ENCODE assay signal across 16 cellular contexts in genomic region chr11:62976109-62976508, GRCh38. TPM values are rescaled to one million over a fixed set of nuclear protein-coding genes. Genes with fewer than 3 reads are reported as not detected.
A peak's percentile ranks its signal among the peaks of the same experiment; 100 is the strongest.
DNase-seq lines count a peak whose midpoint lies in the region; ATAC-seq and TF ChIP-seq lines count a peak whose summit lies in the region.
"Had no signal": no experiment of that assay in that cellular context is flagged by ENCODE, and none has a peak within 500 bp of the region (broad histone marks: within the 10 kb centered on the region; RNA-seq: fewer than 3 reads in every experiment).

No MANE protein-coding gene starts in this region.

- no peaks in the 10 kb centered on the region for H3K4me1 ChIP-seq in Loucy (ENCODE audit: insufficient read depth, low read length, poor library complexity, severe bottlenecking)
- H3K4me1 ChIP-seq: A549, HAP-1 had no signal

- H3K79me2 ChIP-seq in Loucy (ENCODE audit: insufficient read depth, low read length) = no peaks in the 10 kb centered on the region

- no peaks in the 10 kb centered on the region for H3K9me3 ChIP-seq in Loucy (ENCODE audit: insufficient read depth, low read depth, low read length)
- H3K9me3 ChIP-seq: A549, HAP-1 had no signal

- no peaks in the 10 kb centered on the region for H3F3A ChIP-seq in Loucy (ENCODE audit: low read depth)

- DNase-seq in activated CD4-positive, alpha-beta T cell treated with anti-CD3 and anti-CD28 coated beads for 36 hours = no peak
- no peak for DNase-seq in activated CD4-positive, alpha-beta T cell treated with anti-CD3 and anti-CD28 coated beads, Interleukin-2, amount 50 U/mL, for 4 hours
- DNase-seq in SK-N-DZ (ENCODE audit: low spot score) (peak; percentile 56), mesothelial cell of epicardium (ENCODE audit: low spot score in 2 of 2, unreplicated experiment in 2 of 2) (no peak), GM13977 (ENCODE audit: low spot score) (no peak)
- DNase-seq: KBM-7, NCI-H1092, NCI-H1694, NCI-H345, NCI-H526 had no signal

- H3K36me3 Mint-ChIP-seq in activated CD4-positive, alpha-beta T cell treated with anti-CD3 and anti-CD28 coated beads for 36 hours (ENCODE audit: low read depth) = no peaks in the 10 kb centered on the region
- H3K36me3 Mint-ChIP-seq in mesothelial cell of epicardium = no peaks in the 10 kb centered on the region

- H4K20me1 ChIP-seq in Loucy (ENCODE audit: insufficient read depth, low read length, poor library complexity, severe bottlenecking) = no peaks in the 10 kb centered on the region

- H3K9me3 Mint-ChIP-seq in activated CD4-positive, alpha-beta T cell treated with anti-CD3 and anti-CD28 coated beads for 36 hours (ENCODE audit: low read depth) = no peaks in the 10 kb centered on the region
- no peaks in the 10 kb centered on the region for H3K9me3 Mint-ChIP-seq in mesothelial cell of epicardium
- H3K9me3 Mint-ChIP-seq: T-helper 1 cell treated with Interleukin-12 subunit alpha and Interleukin-12 subunit beta and Interleukin-4 antibody, amounts not matched to agents 30 μg/mL and 1 μg/mL, for 36 hours had no signal

- no peak overlapping the region for H3K27ac Mint-ChIP-seq in activated CD4-positive, alpha-beta T cell treated with anti-CD3 and anti-CD28 coated beads for 36 hours
- no peak overlapping the region for H3K27ac Mint-ChIP-seq in mesothelial cell of epicardium
- H3K27ac Mint-ChIP-seq: T-helper 1 cell treated with Interleukin-12 subunit alpha and Interleukin-12 subunit beta and Interleukin-4 antibody, amounts not matched to agents 30 μg/mL and 1 μg/mL, for 36 hours had no signal

- TF ChIP-seq CTCF in Loucy (conservative IDR thresholded peaks at IDR 0.05; ENCODE audit: low read length) (no peak), mesothelial cell of epicardium (IDR thresholded peaks at IDR 0.05; ENCODE audit: unreplicated experiment) (no peak), GM13977 (IDR thresholded peaks at IDR 0.05; ENCODE audit: extremely low read depth, insufficient read depth, missing control alignments) (no peak)

- H3K4me3 Mint-ChIP-seq in activated CD4-positive, alpha-beta T cell treated with anti-CD3 and anti-CD28 coated beads for 36 hours = no peak overlapping the region
- no peak overlapping the region for H3K4me3 Mint-ChIP-seq in mesothelial cell of epicardium
- H3K4me3 Mint-ChIP-seq: T-helper 1 cell treated with Interleukin-12 subunit alpha and Interleukin-12 subunit beta and Interleukin-4 antibody, amounts not matched to agents 30 μg/mL and 1 μg/mL, for 36 hours had no signal

- peak overlapping the region; percentile 15; the same call in 1 of the 2 replicates for H2AFZ ChIP-seq in Loucy (ENCODE audit: low read length)

- no peak overlapping the region for H3K9ac ChIP-seq in Loucy (ENCODE audit: low read depth, low read length, poor library complexity, severe bottlenecking)

- no peak overlapping the region for H3K4me3 ChIP-seq in Loucy (ENCODE audit: low read length, poor library complexity, severe bottlenecking)
- H3K4me3 ChIP-seq: A549, HAP-1 had no signal

- ATAC-seq in activated CD4-positive, alpha-beta T cell treated with anti-CD3 and anti-CD28 coated beads for 36 hours = peak; percentile 36
- ATAC-seq in HG02763 (IDR thresholded peaks at IDR 0.05; ENCODE audit: unreplicated experiment) = no peak

- H3K9me2 ChIP-seq in Loucy (replicated peaks; ENCODE audit: low read depth, low read length) = no peaks in the 10 kb centered on the region

- in situ Hi-C loops in GM13977 (cut with MboI; ENCODE audit: low pct_unique_long_range_greater_than_20kb, low sequenced_read_pairs, unreplicated experiment) = no loop called here

- H3K36me3 ChIP-seq in Loucy (ENCODE audit: insufficient read depth, low read length) = no peaks in the 10 kb centered on the region
- H3K36me3 ChIP-seq: HAP-1 had no signal

- no peak overlapping the region for H3K4me2 ChIP-seq in Loucy (ENCODE audit: low read depth, low read length, poor library complexity, severe bottlenecking)

- peaks cover 6% of the 10 kb centered on the region for H3K27me3 Mint-ChIP-seq in activated CD4-positive, alpha-beta T cell treated with anti-CD3 and anti-CD28 coated beads for 36 hours
- peaks cover 25% of the 10 kb centered on the region for H3K27me3 Mint-ChIP-seq in mesothelial cell of epicardium (ENCODE audit: low read depth)

- H3K4me1 Mint-ChIP-seq in activated CD4-positive, alpha-beta T cell treated with anti-CD3 and anti-CD28 coated beads for 36 hours = no peaks in the 10 kb centered on the region
- H3K4me1 Mint-ChIP-seq in mesothelial cell of epicardium = peaks cover 5% of the 10 kb centered on the region

- intact Hi-C loops in activated CD4-positive, alpha-beta T cell treated with anti-CD3 and anti-CD28 coated beads for 36 hours (cut with DNase I, micrococcal nuclease) = loop anchor here in 1 of 2 experiments (5.0 kb wide), 1 partner anchor 49 kb away; no protein-coding TSS in a partner anchor

- H3K27me3 ChIP-seq in Loucy (ENCODE audit: insufficient read depth, low read length, poor library complexity, severe bottlenecking) = no peaks in the 10 kb centered on the region

- POLR2A ChIA-PET in activated CD4-positive, alpha-beta T cell treated with anti-CD3 and anti-CD28 coated beads for 36 hours (lab: Charles Lee) = no interaction called here

- CTCF ChIA-PET in activated CD4-positive, alpha-beta T cell treated with anti-CD3 and anti-CD28 coated beads for 36 hours (lab: Charles Lee) = interaction anchor here (0.5 to 2.9 kb wide), 7 partner anchors 15 to 581 kb away, joined by 3 to 36 read pairs (median 3); no protein-coding TSS in a partner anchor

RNA-seq across cellular contexts. Expression of gene SLC22A6, which starts 8.7 kb away (rescaled TPM):
- not detected for total RNA-seq in activated CD4-positive, alpha-beta T cell treated with anti-CD3 and anti-CD28 coated beads for 36 hours
- not detected in 2 replicates for polyA plus RNA-seq in SK-N-DZ (2014; cell fraction: cytosol; rRNA removed)
- polyA plus RNA-seq in SK-N-DZ (2014; cell fraction: nucleus; rRNA removed) = not detected in 2 replicates
- not detected in 3 replicates for total RNA-seq in mesothelial cell of epicardium
- total RNA-seq: M059J had no signal
- polyA plus RNA-seq: A549 had no signal

RNA-seq across cellular contexts. Expression of gene SLC22A8, which starts 39.5 kb away (rescaled TPM):
- not detected for total RNA-seq in activated CD4-positive, alpha-beta T cell treated with anti-CD3 and anti-CD28 coated beads for 36 hours
- polyA plus RNA-seq in SK-N-DZ (2014; cell fraction: cytosol; rRNA removed) = not detected in 2 replicates
- 0.45 TPM in 1 of 2 replicates, not detected in the other for polyA plus RNA-seq in SK-N-DZ (2014; cell fraction: nucleus; rRNA removed)
- not detected in 3 replicates for total RNA-seq in mesothelial cell of epicardium
- total RNA-seq: M059J had no signal
- polyA plus RNA-seq: A549 had no signal

RNA-seq across cellular contexts. Expression of gene CHRM1, which starts 54.9 kb away (rescaled TPM):
- total RNA-seq in activated CD4-positive, alpha-beta T cell treated with anti-CD3 and anti-CD28 coated beads for 36 hours = not detected
- polyA plus RNA-seq in SK-N-DZ (2014; cell fraction: cytosol; rRNA removed) = 1.3 and 1.8 TPM in 2 replicates
- polyA plus RNA-seq in SK-N-DZ (2014; cell fraction: nucleus; rRNA removed) = 0.53 and 1.0 TPM in 2 replicates
- 0.09 to 0.72 TPM (median 0.11 TPM) in 3 replicates for total RNA-seq in mesothelial cell of epicardium
- total RNA-seq: M059J had no signal
- polyA plus RNA-seq: A549 had no signal
